18 cellular contexts compared by ENCODE assay signal in genomic region chr9:113501821-113502220, GRCh38. TPM values are rescaled to one million over a fixed set of nuclear protein-coding genes. Genes with fewer than 3 reads are reported as not detected.
DNase-seq lines count a peak whose midpoint lies in the region; ATAC-seq, FAIRE-seq and TF ChIP-seq lines count a peak whose summit lies in the region.
"Had no signal": no experiment of that assay in that cellular context is flagged by ENCODE, and none has a peak within 500 bp of the region (broad histone marks: within the 10 kb centered on the region; RNA-seq: fewer than 3 reads in every experiment).

No MANE protein-coding gene starts in this region.

- TF ChIP-seq POLR2A in right lobe of liver (IDR thresholded peaks at IDR 0.05): no peak

- 88% methylated on average over 4 of the region's 5 CpGs for WGBS in right lobe of liver (ENCODE audit: insufficient coverage, low coverage, low lambda C conversion rate, missing lambda C conversion rate)
- WGBS in hepatocyte (ENCODE audit: low lambda C conversion rate, missing lambda C conversion rate): 89% methylated on average over 5 of the region's 5 CpGs

- no peak for DNase-seq in CD4-positive, CD25-positive, alpha-beta regulatory T cell
- peak; percentile 7 for DNase-seq in chondrocyte (ENCODE audit: low spot score)
- no peak for DNase-seq in right lobe of liver
- no peak for DNase-seq in mucosa of descending colon
- DNase-seq in GM19239 (ENCODE audit: insufficient read length, low spot score): no peak
- DNase-seq in hepatocyte (ENCODE audit: low spot score): no peak
- DNase-seq: activated naive CD4-positive, alpha-beta T cell treated with Interleukin-2 at 50 U/mL for 16 hours; effector CD8-positive, alpha-beta T cell; EL; foreskin keratinocyte; naive thymus-derived CD8-positive, alpha-beta T cell; NCI-H1105 treated with DMSO at 0.1 percent for 48 hours; NCI-H82 had no signal

- no peaks in the 10 kb centered on the region for H3K4me1 ChIP-seq in CD4-positive, CD25-positive, alpha-beta regulatory T cell (ENCODE audit: control insufficient read depth, insufficient read depth, low read length, poor library complexity, severe bottlenecking)
- H3K4me1 ChIP-seq in right lobe of liver (peaks cover 0 to 30% (median 15%) of the 10 kb centered on the region in 4 donors), skeletal muscle tissue (ENCODE audit: control insufficient read depth in 3 of 3, insufficient read depth in 3 of 3, low read length in 3 of 3) (peaks cover 9 to 26% (median 16%) of the 10 kb centered on the region in 3 donors), mucosa of descending colon (ENCODE audit: low read depth) (peaks cover 3% of the 10 kb centered on the region), hepatocyte (ENCODE audit: insufficient read depth) (peaks cover 16% of the 10 kb centered on the region)
- H3K4me1 ChIP-seq: foreskin keratinocyte had no signal

- no peak overlapping the region for H2AFZ ChIP-seq in hepatocyte

- H3K4me3 ChIP-seq in CD4-positive, CD25-positive, alpha-beta regulatory T cell (ENCODE audit: low read depth, low read length): no peak overlapping the region
- peak overlapping the region; percentile 16 to 33 (median 24) for H3K4me3 ChIP-seq in right lobe of liver
- H3K4me3 ChIP-seq in skeletal muscle tissue (ENCODE audit: low read length in 3 of 3): peak overlapping the region; percentile 43 to 70 (median 61)
- no peak overlapping the region for H3K4me3 ChIP-seq in mucosa of descending colon
- H3K4me3 ChIP-seq in hepatocyte: no peak overlapping the region

- no peak overlapping the region for H3K4me3 Mint-ChIP-seq in CD4-positive, CD25-positive, alpha-beta regulatory T cell
- no peak overlapping the region for H3K4me3 Mint-ChIP-seq in chondrocyte (ENCODE audit: unreplicated experiment)
- H3K4me3 Mint-ChIP-seq: naive thymus-derived CD8-positive, alpha-beta T cell; stimulated activated naive CD8-positive, alpha-beta T cell treated with anti-CD3 and anti-CD28 coated beads, Interleukin-15, Interleukin-2, amounts not matched to agents 100 ng/mL and 50 ng/mL, for 24 hours had no signal

- intact Hi-C loops in right lobe of liver (cut with DNase I): no loop called here
- intact Hi-C loops in mucosa of descending colon (cut with DNase I, micrococcal nuclease): no loop called here

- no peak for FAIRE-seq in GM19239 (lab: Jason Lieb, UNC)
- FAIRE-seq: RCC 7860 had no signal

- no peaks in the 10 kb centered on the region for H3K36me3 ChIP-seq in CD4-positive, CD25-positive, alpha-beta regulatory T cell (ENCODE audit: control insufficient read depth, insufficient read depth, low read length)
- H3K36me3 ChIP-seq in right lobe of liver (no peaks in the 10 kb centered on the region), skeletal muscle tissue (ENCODE audit: control insufficient read depth in 3 of 3, insufficient read depth in 3 of 3, low read length in 3 of 3) (peaks cover 0 to 6% (median 0%) of the 10 kb centered on the region in 3 donors), mucosa of descending colon (ENCODE audit: low read depth) (no peaks in the 10 kb centered on the region), hepatocyte (replicated peaks; ENCODE audit: insufficient read depth, low read depth) (no peaks in the 10 kb centered on the region)

- peaks cover 0 to 3% (median 1%) of the 10 kb centered on the region in 4 donors for H3K4me1 Mint-ChIP-seq in CD4-positive, CD25-positive, alpha-beta regulatory T cell
- H3K4me1 Mint-ChIP-seq in chondrocyte (ENCODE audit: low read depth): peaks cover 40% of the 10 kb centered on the region

- no peak overlapping the region for H3K27ac ChIP-seq in CD4-positive, CD25-positive, alpha-beta regulatory T cell (ENCODE audit: insufficient read depth, low read length, poor library complexity, severe bottlenecking)
- H3K27ac ChIP-seq in right lobe of liver (peak overlapping the region in 2 of 3 donors; percentile 37 to 69), skeletal muscle tissue (ENCODE audit: low read depth, low read length) (peak overlapping the region; percentile 34), hepatocyte (no peak overlapping the region)
- H3K27ac ChIP-seq: foreskin keratinocyte, KMS-11 had no signal

- H3K9ac ChIP-seq in skeletal muscle tissue (ENCODE audit: low read depth in 1 of 3, low read length in 3 of 3): peak overlapping the region; percentile 24 to 60 (median 51)
- H3K9ac ChIP-seq: KMS-11 had no signal

- no peaks in the 10 kb centered on the region for H3K36me3 Mint-ChIP-seq in CD4-positive, CD25-positive, alpha-beta regulatory T cell
- H3K36me3 Mint-ChIP-seq in chondrocyte (ENCODE audit: low read depth): no peaks in the 10 kb centered on the region
- H3K36me3 Mint-ChIP-seq: naive thymus-derived CD8-positive, alpha-beta T cell had no signal

- H3K27ac Mint-ChIP-seq in CD4-positive, CD25-positive, alpha-beta regulatory T cell: peak overlapping the region in 2 of 3 donors; percentile 40 to 56
- H3K27ac Mint-ChIP-seq in chondrocyte (ENCODE audit: unreplicated experiment): no peak overlapping the region
- H3K27ac Mint-ChIP-seq: stimulated activated naive CD8-positive, alpha-beta T cell treated with anti-CD3 and anti-CD28 coated beads, Interleukin-15, Interleukin-2, amounts not matched to agents 100 ng/mL and 50 ng/mL, for 24 hours had no signal

- ATAC-seq in CD4-positive, CD25-positive, alpha-beta regulatory T cell (ENCODE audit: low read depth in 2 of 2): no peak
- ATAC-seq in right lobe of liver: no peak
- ATAC-seq in mucosa of descending colon: no peak
- ATAC-seq in GM21447 (IDR thresholded peaks at IDR 0.05; ENCODE audit: unreplicated experiment): no peak
- ATAC-seq: foreskin keratinocyte; naive thymus-derived CD8-positive, alpha-beta T cell had no signal

- H3K79me2 ChIP-seq in hepatocyte: no peaks in the 10 kb centered on the region

- H3K9me2 ChIP-seq in hepatocyte (replicated peaks; ENCODE audit: insufficient read depth): no peaks in the 10 kb centered on the region

- no peaks in the 10 kb centered on the region for H3K9me3 ChIP-seq in CD4-positive, CD25-positive, alpha-beta regulatory T cell (ENCODE audit: control insufficient read depth in 2 of 2, low read length in 2 of 2)
- H3K9me3 ChIP-seq in right lobe of liver: no peaks in the 10 kb centered on the region
- no peaks in the 10 kb centered on the region for H3K9me3 ChIP-seq in skeletal muscle tissue (ENCODE audit: control insufficient read depth in 3 of 3, low read length in 3 of 3)
- no peaks in the 10 kb centered on the region for H3K9me3 ChIP-seq in mucosa of descending colon
- H3K9me3 ChIP-seq in hepatocyte (ENCODE audit: low read depth): no peaks in the 10 kb centered on the region

- TF ChIP-seq CTCF in chondrocyte (IDR thresholded peaks at IDR 0.05): no peak
- TF ChIP-seq CTCF in right lobe of liver (IDR thresholded peaks at IDR 0.05): no peak
- TF ChIP-seq CTCF in mucosa of descending colon (IDR thresholded peaks at IDR 0.05): no peak
- TF ChIP-seq CTCF in hepatocyte (IDR thresholded peaks at IDR 0.05; ENCODE audit: poor library complexity): no peak

- H3K27me3 ChIP-seq in CD4-positive, CD25-positive, alpha-beta regulatory T cell (ENCODE audit: control insufficient read depth, insufficient read depth, low read length): no peaks in the 10 kb centered on the region
- H3K27me3 ChIP-seq in right lobe of liver: no peaks in the 10 kb centered on the region
- no peaks in the 10 kb centered on the region for H3K27me3 ChIP-seq in skeletal muscle tissue (ENCODE audit: control insufficient read depth in 3 of 3, insufficient read depth in 3 of 3, low read length in 3 of 3)
- no peaks in the 10 kb centered on the region for H3K27me3 ChIP-seq in hepatocyte

- no peak overlapping the region for H3K4me2 ChIP-seq in hepatocyte
- H3K4me2 ChIP-seq: KMS-11 had no signal

- H4K20me1 ChIP-seq in hepatocyte (ENCODE audit: insufficient read depth, poor library complexity, severe bottlenecking): no peaks in the 10 kb centered on the region

- H3K27me3 Mint-ChIP-seq in CD4-positive, CD25-positive, alpha-beta regulatory T cell: no peaks in the 10 kb centered on the region
- no peaks in the 10 kb centered on the region for H3K27me3 Mint-ChIP-seq in chondrocyte (ENCODE audit: low read depth)
- H3K27me3 Mint-ChIP-seq: naive thymus-derived CD8-positive, alpha-beta T cell; stimulated activated naive CD8-positive, alpha-beta T cell treated with anti-CD3 and anti-CD28 coated beads, Interleukin-15, Interleukin-2, amounts not matched to agents 100 ng/mL and 50 ng/mL, for 24 hours had no signal

- H3K9me3 Mint-ChIP-seq in CD4-positive, CD25-positive, alpha-beta regulatory T cell: no peaks in the 10 kb centered on the region
- no peaks in the 10 kb centered on the region for H3K9me3 Mint-ChIP-seq in chondrocyte (ENCODE audit: low read depth)
- H3K9me3 Mint-ChIP-seq: naive thymus-derived CD8-positive, alpha-beta T cell; stimulated activated naive CD8-positive, alpha-beta T cell treated with anti-CD3 and anti-CD28 coated beads, Interleukin-15, Interleukin-2, amounts not matched to agents 100 ng/mL and 50 ng/mL, for 24 hours had no signal

RNA-seq across cellular contexts. Expression of gene RGS3, which starts 38.3 kb away (rescaled TPM):
- 12.6 TPM for total RNA-seq in CD4-positive, CD25-positive, alpha-beta regulatory T cell
- 10 to 100 TPM in 3 of 4 donors, 1 to 10 TPM in 1; 8.5 to 15.5 (median 11.3) TPM for polyA plus RNA-seq in CD4-positive, CD25-positive, alpha-beta regulatory T cell
- total RNA-seq in chondrocyte (33.8 to 58.2 TPM (median 55.2 TPM) in 3 replicates), right lobe of liver (10 to 100 TPM; 19.0 to 60.3 (median 31.0) TPM), skeletal muscle tissue (48.0 TPM), mucosa of descending colon (10 to 100 TPM; 65.9 to 83.8 (median 70.7) TPM), hepatocyte (47.0 and 48.0 TPM in 2 replicates)
- polyA plus RNA-seq in hepatocyte: 62.7 and 78.2 TPM in 2 replicates

Comparison
In these comparisons a context has a peak if more than half of its experiments do, and no peak if none do; other contexts are left out.
1. H3K27ac ChIP-seq: peak in right lobe of liver (2 of 3) and skeletal muscle tissue (single experiment); none in CD4-positive, CD25-positive, alpha-beta regulatory T cell (single experiment) and hepatocyte (single experiment).
2. H3K4me3 ChIP-seq: peak in right lobe of liver (3 of 3) and skeletal muscle tissue (3 of 3); none in CD4-positive, CD25-positive, alpha-beta regulatory T cell (single experiment), mucosa of descending colon (single experiment) and hepatocyte (single experiment).